Comparison of ENCODE assay signal across 8 cellular contexts in the genomic region with DNA sequence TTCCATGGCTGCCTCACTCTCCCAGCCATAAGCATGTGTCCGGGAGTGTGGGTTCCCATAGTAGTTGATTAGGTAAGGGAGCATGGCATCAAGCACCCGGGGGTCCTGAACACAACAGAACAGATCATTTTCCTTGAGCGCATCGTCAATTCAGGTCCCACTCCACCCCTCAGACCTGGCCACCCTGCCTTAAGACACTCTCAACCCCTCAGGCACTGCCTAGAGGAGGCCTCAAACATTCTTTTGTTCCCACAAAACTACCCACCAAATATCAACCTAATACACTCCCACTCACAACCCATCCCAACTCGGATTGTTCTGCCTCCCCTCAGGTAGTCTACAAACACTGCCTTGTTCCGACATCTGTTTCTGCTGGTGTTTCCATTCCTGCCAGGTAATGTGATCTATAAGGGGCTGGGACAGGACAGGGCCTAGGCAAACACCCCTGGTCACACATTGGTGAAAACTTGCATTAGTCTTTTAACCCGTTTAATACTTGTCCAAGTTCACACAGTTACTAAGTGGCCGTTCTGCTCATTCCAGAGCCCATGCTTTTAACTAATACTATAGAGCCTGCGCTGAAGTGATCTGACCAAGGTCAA. TPM values are rescaled to one million over a fixed set of nuclear protein-coding genes. Genes with fewer than 3 reads are reported as not detected.
DNase-seq lines count a peak whose midpoint lies in the region; ATAC-seq and TF ChIP-seq lines count a peak whose summit lies in the region.

No MANE protein-coding gene starts in this region.

- H3K9me3 ChIP-seq in ES-I3 (ENCODE audit: control insufficient read depth, insufficient read depth, low read length) (no peaks in the 10 kb centered on the region), Panc1 (ENCODE audit: control insufficient read depth, insufficient read depth, low read depth, low read length) (no peaks in the 10 kb centered on the region), esophagus (ENCODE audit: control insufficient read depth in 2 of 2, insufficient read depth in 1 of 2, low read depth in 1 of 2, low read length in 1 of 2) (peaks cover 0 to 2% of the 10 kb centered on the region in 2 donors), parathyroid adenoma (ENCODE audit: control insufficient read depth, low read length) (no peaks in the 10 kb centered on the region)

- POLR2A ChIA-PET in Panc1 (lab: Charles Lee) = interaction anchor here (0.6 kb wide), 1 partner anchor 184 kb away, joined by 3 read pairs; no protein-coding TSS in a partner anchor

- intact Hi-C loops in Panc1 (cut with micrococcal nuclease; ENCODE audit: unreplicated experiment) = no loop called here

- ATAC-seq in Panc1 = no peak
- no peak for ATAC-seq in GM18858 (IDR thresholded peaks at IDR 0.05; ENCODE audit: unreplicated experiment)

- H3K27ac ChIP-seq in Panc1 (ENCODE audit: low read length) = peak overlapping the region; percentile 93
- H3K27ac ChIP-seq in esophagus (ENCODE audit: low read depth in 2 of 2, low read length in 1 of 2) = no peak overlapping the region
- H3K27ac ChIP-seq in parathyroid adenoma = no peak overlapping the region

- H3K4me1 ChIP-seq in ES-I3 (ENCODE audit: insufficient read depth, low read length) = peaks cover 6% of the 10 kb centered on the region
- peaks cover 18% of the 10 kb centered on the region for H3K4me1 ChIP-seq in Panc1 (ENCODE audit: control insufficient read depth, insufficient read depth, low read length)
- H3K4me1 ChIP-seq in esophagus (ENCODE audit: control insufficient read depth in 2 of 2, insufficient read depth in 2 of 2, low read length in 1 of 2) = peaks cover 4 to 9% of the 10 kb centered on the region in 2 donors
- H3K4me1 ChIP-seq in parathyroid adenoma = no peaks in the 10 kb centered on the region

- no TSS peak for BruUV-seq in Panc1 (replicated peaks; lab: Mats Ljungman, UMichigan)

- H3K79me2 ChIP-seq in parathyroid adenoma = peaks cover 5% of the 10 kb centered on the region

- H3K27me3 ChIP-seq in Panc1 (ENCODE audit: control insufficient read depth, insufficient read depth, low read length) (no peaks in the 10 kb centered on the region), esophagus (ENCODE audit: control insufficient read depth in 1 of 2, insufficient read depth in 2 of 2, low read length in 2 of 2) (no peaks in the 10 kb centered on the region), parathyroid adenoma (ENCODE audit: control insufficient read depth, insufficient read depth, low read length) (no peaks in the 10 kb centered on the region)

- DNase-seq in Panc1 (ENCODE audit: low read depth, low spot score) = no peak
- no peak for DNase-seq in inferior parietal cortex (ENCODE audit: extremely low spot score)
- no peak for DNase-seq in occipital lobe (lab: John Stamatoyannopoulos, UW)
- no peak for DNase-seq in NCI-H1417 treated with DMSO at 0.1 percent for 48 hours (lab: John Stamatoyannopoulos, UW)

- H3K4me3 ChIP-seq in Panc1 (ENCODE audit: low read depth in 2 of 2, low read length in 2 of 2) = peak overlapping the region; percentile 80 to 86
- peak overlapping the region; percentile 75 to 96 for H3K4me3 ChIP-seq in esophagus (ENCODE audit: low read depth in 1 of 2, low read length in 2 of 2)
- H3K4me3 ChIP-seq in parathyroid adenoma (ENCODE audit: low read depth, low read length) = peak overlapping the region; percentile 86

- H3K36me3 ChIP-seq in ES-I3 (ENCODE audit: insufficient read depth, low read length) = peaks cover 2% of the 10 kb centered on the region; the same call in 1 of the 2 replicates
- peaks cover 15% of the 10 kb centered on the region for H3K36me3 ChIP-seq in Panc1 (ENCODE audit: control insufficient read depth, insufficient read depth, low read length)
- peaks cover 4 to 12% of the 10 kb centered on the region in 2 donors for H3K36me3 ChIP-seq in esophagus (ENCODE audit: control insufficient read depth in 2 of 2, insufficient read depth in 2 of 2, low read length in 1 of 2)
- no peaks in the 10 kb centered on the region for H3K36me3 ChIP-seq in parathyroid adenoma (ENCODE audit: control insufficient read depth, insufficient read depth, low read length)

- in situ Hi-C loops in Panc1 (cut with HindIII; ENCODE audit: low pct_unique_long_range_greater_than_20kb, low sequenced_read_pairs) = no loop called here

- H2AFZ ChIP-seq in parathyroid adenoma = peak overlapping the region; percentile 88

- H3K9ac ChIP-seq in ES-I3 (ENCODE audit: low read depth, low read length) (peak overlapping the region; percentile 100), parathyroid adenoma (no peak overlapping the region)

- CTCF ChIA-PET in Panc1 (lab: Charles Lee) = no interaction called here

- WGBS in esophagus, 2 donors = 68 to 70% methylated on average over 9 of the region's 9 CpGs

- peak overlapping the region; percentile 94 for H3K4me2 ChIP-seq in parathyroid adenoma (ENCODE audit: low read length)

- TF ChIP-seq CTCF in Panc1 (IDR thresholded peaks at IDR 0.05) (no peak), parathyroid adenoma (IDR thresholded peaks at IDR 0.05) (no peak)

RNA-seq across cellular contexts. Expression of a gene that starts 1.4 kb away (rescaled TPM):
- total RNA-seq in Panc1 (2021; ENCODE audit: unreplicated experiment) (44.9 TPM), occipital lobe (40.6 TPM)
- polyA plus RNA-seq in Panc1 (2012; ENCODE audit: insufficient read length) = 32.6 TPM
- 10 to 100 TPM; 18.2 to 23.4 TPM for polyA plus RNA-seq in esophagus

RNA-seq across cellular contexts. Expression of a gene that starts 1.4 kb away (rescaled TPM):
- total RNA-seq in Panc1 (2021; ENCODE audit: unreplicated experiment) (319 TPM), occipital lobe (57.4 TPM)
- polyA plus RNA-seq in Panc1 (2012; ENCODE audit: insufficient read length) = 767 TPM
- 100 to 1,000 TPM; 335 to 517 TPM for polyA plus RNA-seq in esophagus

RNA-seq across cellular contexts. Expression of a gene that starts 33.1 kb away (rescaled TPM):
- total RNA-seq in Panc1 (2021; ENCODE audit: unreplicated experiment) (217 TPM), occipital lobe (55.1 TPM)
- polyA plus RNA-seq in Panc1 (2012; ENCODE audit: insufficient read length) = 273 TPM
- 100 to 1,000 TPM in 1 of 2 donors, 10 to 100 TPM in 1; 88.9 to 119 TPM for polyA plus RNA-seq in esophagus

RNA-seq across cellular contexts. Expression of a gene that starts 33.1 kb away (rescaled TPM):
- total RNA-seq in Panc1 (2021; ENCODE audit: unreplicated experiment) (100 TPM), occipital lobe (108 TPM)
- polyA plus RNA-seq in Panc1 (2012; ENCODE audit: insufficient read length) = 45.0 TPM
- polyA plus RNA-seq in esophagus = 10 to 100 TPM in 1 of 2 donors, 1 to 10 TPM in 1; 9.4 to 15.3 TPM

RNA-seq across cellular contexts. Expression of a gene that starts 44.3 kb away (rescaled TPM):
- total RNA-seq in Panc1 (2021; ENCODE audit: unreplicated experiment) = 282 TPM
- 187 TPM for polyA plus RNA-seq in Panc1 (2012; ENCODE audit: insufficient read length)
- 100 to 1,000 TPM; 164 to 335 TPM for polyA plus RNA-seq in esophagus
- 490 TPM for total RNA-seq in occipital lobe
